In the genomic region with DNA sequence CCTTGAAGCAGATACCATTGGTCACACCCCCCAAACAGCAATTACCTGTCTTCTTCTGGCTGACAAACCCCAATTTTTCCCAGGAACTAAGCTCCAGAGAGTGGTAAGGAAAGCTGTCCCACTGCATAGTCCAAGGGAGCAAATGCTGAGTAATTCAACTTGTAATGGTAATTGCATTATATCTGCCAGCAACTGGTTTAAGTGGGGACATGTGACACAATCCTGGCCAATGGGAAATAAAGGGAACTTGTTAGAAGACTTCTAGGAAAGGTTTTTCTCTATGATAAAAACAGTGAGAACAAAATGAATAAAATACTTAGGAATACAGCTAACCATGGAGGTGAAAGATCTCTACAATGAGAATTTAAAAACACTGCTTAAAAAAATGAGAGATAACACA, we compare ENCODE assay signal across 38 cellular contexts. TPM values are rescaled to one million over a fixed set of nuclear protein-coding genes. Genes with fewer than 3 reads are reported as not detected.
"Had no signal": no experiment of that assay in that cellular context is flagged by ENCODE, and none has a peak within 500 bp of the region (broad histone marks: within the 10 kb centered on the region; RNA-seq: fewer than 3 reads in every experiment).

No MANE protein-coding gene starts in this region.

- H3K4me3 ChIP-seq: adrenal gland, ascending aorta, body of pancreas, breast epithelium, cardiac muscle cell had no signal

- H3K27me3 ChIP-seq: adrenal gland, ascending aorta, body of pancreas, brain microvascular endothelial cell, cardiac muscle cell had no signal

- ATAC-seq: activated naive CD4-positive, alpha-beta T cell treated with anti-CD3 and anti-CD28 coated beads, Interleukin-2, amount 50 U/mL, for 72 hours; activated naive CD8-positive, alpha-beta T cell treated with anti-CD3 and anti-CD28 coated beads, Interleukin-2, amount 50 U/mL, for 24 hours; activated T-cell treated with anti-CD3 and anti-CD28 coated beads, Interleukin-2, amount 50 U/mL, for 4 hours; activated T-cell treated with anti-CD3 and anti-CD28 coated beads, Interleukin-2, amount 50 U/mL, for 72 hours; activated T-helper 17 cell treated with anti-CD3 and anti-CD28 coated beads, Interleukin-2, amount 50 U/mL, for 72 hours; body of pancreas had no signal

- H3K9me3 ChIP-seq: adrenal gland, ascending aorta, body of pancreas had no signal

- DNase-seq: activated effector memory CD4-positive, alpha-beta T cell treated with anti-CD3 and anti-CD28 coated beads, Interleukin-2, amount 50 U/mL, for 16 hours; activated effector memory CD4-positive, alpha-beta T cell treated with Interleukin-2 at 50 U/mL for 16 hours; activated gamma-delta T cell; activated gamma-delta T cell treated with Interleukin-2 at 50 U/mL for 16 hours; activated naive CD4-positive, alpha-beta T cell; activated naive CD4-positive, alpha-beta T cell treated with anti-CD3 and anti-CD28 coated beads for 36 hours; activated naive CD4-positive, alpha-beta T cell treated with anti-CD3 and anti-CD28 coated beads, Interleukin-2, amount 10 ng/mL, durations not matched to agents 7 days and 5 days; activated naive CD4-positive, alpha-beta T cell treated with anti-CD3 and anti-CD28 coated beads, Interleukin-2, amount 50 U/mL, for 16 hours; activated naive CD4-positive, alpha-beta T cell treated with Interleukin-2 at 50 U/mL for 16 hours; activated naive CD8-positive, alpha-beta T cell treated with anti-CD3 and anti-CD28 coated beads for 36 hours; activated naive CD8-positive, alpha-beta T cell treated with anti-CD3 and anti-CD28 coated beads, Interleukin-2, amount 10 ng/mL, durations not matched to agents 7 days and 5 days; activated naive CD8-positive, alpha-beta T cell treated with anti-CD3 and anti-CD28 coated beads, Interleukin-2, amount 50 U/mL, for 24 hours; activated T-cell treated with anti-CD3 and anti-CD28 coated beads, Interleukin-2, amount 50 U/mL, for 24 hours; activated T-cell treated with anti-CD3 and anti-CD28 coated beads, Interleukin-2, amount 50 U/mL, for 4 hours; activated T-cell treated with anti-CD3 and anti-CD28 coated beads, Interleukin-2, amount 50 U/mL, for 48 hours; activated T-cell treated with anti-CD3 and anti-CD28 coated beads, Interleukin-2, amount 50 U/mL, for 72 hours; adrenal gland; amniotic stem cell; amygdala; anterior cingulate cortex; aorta; body of pancreas; brain microvascular endothelial cell; caudate nucleus; central memory CD4-positive, alpha-beta T cell; cerebellar nuclear complex had no signal

- FAIRE-seq: astrocyte, bronchial epithelial cell had no signal

- H3K4me1 ChIP-seq: adrenal gland, ascending aorta, breast epithelium had no signal

- H3K36me3 ChIP-seq: adrenal gland, ascending aorta, brain microvascular endothelial cell, breast epithelium, cardiac muscle cell had no signal

- H3K27ac ChIP-seq: adrenal gland, ascending aorta, body of pancreas, brain microvascular endothelial cell, breast epithelium, cardiac muscle cell had no signal

RNA-seq across cellular contexts. Expression of gene ISX, which starts 9.5 kb away (rescaled TPM):
- total RNA-seq: activated naive CD4-positive, alpha-beta T cell treated with anti-CD3 and anti-CD28 coated beads for 36 hours; activated naive CD4-positive, alpha-beta T cell treated with anti-CD3 and anti-CD28 coated beads, Interleukin-2, amount 50 U/mL, for 72 hours; activated naive CD8-positive, alpha-beta T cell treated with anti-CD3 and anti-CD28 coated beads for 36 hours; activated naive CD8-positive, alpha-beta T cell treated with anti-CD3 and anti-CD28 coated beads, Interleukin-2, amount 10 ng/mL, durations not matched to agents 7 days and 5 days; activated T-cell treated with anti-CD3 and anti-CD28 coated beads, Interleukin-2, amount 50 U/mL, for 4 hours; activated T-cell treated with anti-CD3 and anti-CD28 coated beads, Interleukin-2, amount 50 U/mL, for 72 hours; activated T-helper 1 cell treated with anti-CD3 and anti-CD28 coated beads, Interleukin-12 subunit alpha, Interleukin-12 subunit beta, Interleukin-2, Interleukin-4 antibody, amounts not matched to agents 30 ng/mL and 10 ng/mL and 1 ng/mL, durations not matched to agents 14 hours and 24 hours and 36 hours; activated T-helper 17 cell treated with anti-CD3 and anti-CD28 coated beads, Interleukin-2, amount 50 U/mL, for 72 hours; activated T-helper 2 cell treated with anti-CD3 and anti-CD28 coated beads, Interferon-gamma antibody, Interleukin-2, Interleukin-4, amounts not matched to agents 10 μg/mL and 5 μg/mL and 100 μg/mL, durations not matched to agents 14 hours and 24 hours and 36 hours; aorta; ascending aorta; astrocyte; bronchial epithelial cell; cardiac muscle cell; cardiac septum; cerebellum; chondrocyte had no signal
- polyA plus RNA-seq: adrenal gland, cardiac muscle cell had no signal
